Comparison of ENCODE assay signal across 22 cellular contexts in genomic region chr20:366719-367485, GRCh38. TPM values are rescaled to one million over a fixed set of nuclear protein-coding genes. Genes with fewer than 3 reads are reported as not detected.
DNase-seq lines count a peak whose midpoint lies in the region; ATAC-seq, FAIRE-seq and TF ChIP-seq lines count a peak whose summit lies in the region.
"Had no signal": no experiment of that assay in that cellular context is flagged by ENCODE, and none has a peak within 500 bp of the region (broad histone marks: within the 10 kb centered on the region; RNA-seq: fewer than 3 reads in every experiment).

No MANE protein-coding gene starts in this region.

- no peak for TF ChIP-seq RAD21 in K562 (CRISPR knock-in tag; conservative IDR thresholded peaks at IDR 0.05 in 1 of 2, IDR thresholded peaks at IDR 0.05 in 1 of 2)

- intact Hi-C loops in activated CD4-positive, alpha-beta T cell treated with anti-CD3 and anti-CD28 coated beads, Interleukin-2, amount 10 ng/mL, durations not matched to agents 24 days and 14 days (cut with micrococcal nuclease) = no loop called here
- intact Hi-C loops in K562 (cut with micrococcal nuclease) = no loop called here

- FAIRE-seq in K562 (lab: Jason Lieb, UNC) (no peak), urothelium cell line (lab: Jason Lieb, UNC) (no peak)
- FAIRE-seq: GM12878, HTR-8/SVneo had no signal

- H3K79me2 ChIP-seq in K562 (ENCODE audit: control insufficient read depth, insufficient read depth, low read length) (no peaks in the 10 kb centered on the region), parathyroid adenoma (no peaks in the 10 kb centered on the region)

- no peak overlapping the region for H3K4me3 ChIP-seq in K562
- H3K4me3 ChIP-seq in parathyroid adenoma (ENCODE audit: low read depth, low read length) = peak overlapping the region; percentile 42
- H3K4me3 ChIP-seq: BLaER1 treated with 17β-estradiol and CSF1 and Interleukin-3, amounts not matched to agents 10 nM and 100 nM; GM12878; MG63; SJCRH30; upper lobe of left lung had no signal

- H4K20me1 ChIP-seq in K562 (replicated peaks; ENCODE audit: control insufficient read depth, insufficient read depth, low read length) = no peaks in the 10 kb centered on the region
- H4K20me1 ChIP-seq: BLaER1 treated with 17β-estradiol and CSF1 and Interleukin-3, amounts not matched to agents 10 nM and 100 nM had no signal

- TF ChIP-seq CTCF in K562 (IDR thresholded peaks at IDR 0.05 in 2 of 3, conservative IDR thresholded peaks at IDR 0.05 in 1 of 3; ENCODE audit: insufficient read depth in 2 of 3, low read depth in 1 of 3, low read length in 3 of 3) (no peak), parathyroid adenoma (IDR thresholded peaks at IDR 0.05) (no peak)

- H3K27ac Mint-ChIP-seq in activated CD4-positive, alpha-beta T cell treated with anti-CD3 and anti-CD28 coated beads, Interleukin-2, amount 10 ng/mL, durations not matched to agents 24 days and 14 days = peak overlapping the region; percentile 29
- H3K27ac Mint-ChIP-seq: effector memory CD8-positive, alpha-beta T cell; immature natural killer cell had no signal

- in situ Hi-C loops in K562 (cut with MboI) = no loop called here

- no peaks in the 10 kb centered on the region for H3K9me3 Mint-ChIP-seq in activated CD4-positive, alpha-beta T cell treated with anti-CD3 and anti-CD28 coated beads, Interleukin-2, amount 10 ng/mL, durations not matched to agents 24 days and 14 days
- H3K9me3 Mint-ChIP-seq: effector memory CD8-positive, alpha-beta T cell; immature natural killer cell had no signal

- H3K27me3 ChIP-seq in K562 (ENCODE audit: control insufficient read depth in 2 of 2, insufficient read depth in 2 of 2, low read length in 2 of 2) (no peaks in the 10 kb centered on the region), parathyroid adenoma (ENCODE audit: control insufficient read depth, insufficient read depth, low read length) (no peaks in the 10 kb centered on the region)
- H3K27me3 ChIP-seq: BLaER1 treated with 17β-estradiol and CSF1 and Interleukin-3, amounts not matched to agents 10 nM and 100 nM; MG63; SJCRH30; upper lobe of left lung had no signal

- no peaks in the 10 kb centered on the region for H3K9me1 ChIP-seq in K562 (ENCODE audit: control insufficient read depth, insufficient read depth, low read length)

- CTCF ChIA-PET in K562 (lab: Yijun Ruan, JAX; ENCODE audit: low intra/inter-chr PET ratio) = interaction anchor here (0.6 kb wide), 1 partner anchor 8 kb away, joined by 5 read pairs; no protein-coding TSS in a partner anchor

- TF ChIP-seq POLR2A in K562 (conservative IDR thresholded peaks at IDR 0.05) = no peak

- H3K36me3 Mint-ChIP-seq in activated CD4-positive, alpha-beta T cell treated with anti-CD3 and anti-CD28 coated beads, Interleukin-2, amount 10 ng/mL, durations not matched to agents 24 days and 14 days (ENCODE audit: low read depth) = no peaks in the 10 kb centered on the region

- no peaks in the 10 kb centered on the region for H3K27me3 Mint-ChIP-seq in activated CD4-positive, alpha-beta T cell treated with anti-CD3 and anti-CD28 coated beads, Interleukin-2, amount 10 ng/mL, durations not matched to agents 24 days and 14 days

- DNase-seq in activated CD4-positive, alpha-beta T cell treated with anti-CD3 and anti-CD28 coated beads, Interleukin-2, amount 10 ng/mL, durations not matched to agents 24 days and 14 days = no peak
- DNase-seq in activated CD4-positive, alpha-beta T cell treated with anti-CD3 and anti-CD28 coated beads, Interleukin-2, amount 50 U/mL, for 48 hours = no peak
- peak; percentile 34 for DNase-seq in ELF-1 (ENCODE audit: low read depth, low spot score)
- DNase-seq in K562 (ENCODE audit: extremely low read depth in 1 of 4, low spot score in 3 of 4) = peak in 2 of 4 experiments; percentile 30 to 65
- no peak for DNase-seq in stimulated activated CD4-positive, alpha-beta T cell treated with anti-CD3 and anti-CD28 coated beads, Interleukin-4, amount 100 ng/mL, for 24 hours
- DNase-seq in urothelium cell line (ENCODE audit: low spot score) = no peak
- no peak for DNase-seq in NCI-H69 (lab: John Stamatoyannopoulos, UW)
- DNase-seq: activated CD4-positive, alpha-beta T cell treated with anti-CD3 and anti-CD28 coated beads for 1 hour; activated CD8-positive, alpha-beta memory T cell treated with anti-CD3 and anti-CD28 coated beads, Interleukin-2, amount 50 U/mL, for 48 hours; activated naive CD4-positive, alpha-beta T cell; effector memory CD8-positive, alpha-beta T cell; immature natural killer cell; MG63; NCI-H146; SJCRH30; T-helper 9 cell; upper lobe of left lung had no signal

- no TSS peak for BruUV-seq in K562 (replicated peaks; lab: Mats Ljungman, UMichigan)

- H3K9me3 ChIP-seq in K562 (replicated peaks; ENCODE audit: control insufficient read depth, insufficient read depth, low read depth, low read length) (no peaks in the 10 kb centered on the region), parathyroid adenoma (ENCODE audit: control insufficient read depth, low read length) (no peaks in the 10 kb centered on the region)
- H3K9me3 ChIP-seq: BLaER1 treated with 17β-estradiol and CSF1 and Interleukin-3, amounts not matched to agents 10 nM and 100 nM; MG63; SJCRH30; upper lobe of left lung had no signal

- peak; percentile 16 for ATAC-seq in K562
- ATAC-seq: effector memory CD8-positive, alpha-beta T cell; GM12878; sciatic nerve had no signal

- POLR2A ChIA-PET in K562 (lab: Yijun Ruan, JAX) = interaction anchor here (0.7 to 2.0 kb wide), 5 partner anchors 9 to 49 kb away, joined by 3 to 9 read pairs (median 3); partner anchors contain the start of gene TRIB3

- H3K4me1 ChIP-seq in K562 (replicated peaks in 1 of 2; ENCODE audit: control insufficient read depth in 2 of 2, insufficient read depth in 2 of 2, low read length in 2 of 2) = peaks cover 53 to 67% of the 10 kb centered on the region in 2 experiments
- peaks cover 22% of the 10 kb centered on the region for H3K4me1 ChIP-seq in parathyroid adenoma
- H3K4me1 ChIP-seq: SJCRH30 had no signal

- peaks cover 50% of the 10 kb centered on the region for H3K4me1 Mint-ChIP-seq in activated CD4-positive, alpha-beta T cell treated with anti-CD3 and anti-CD28 coated beads, Interleukin-2, amount 10 ng/mL, durations not matched to agents 24 days and 14 days
- H3K4me1 Mint-ChIP-seq: immature natural killer cell had no signal

- H2AFZ ChIP-seq in K562 (ENCODE audit: low read depth, low read length) = peak overlapping the region; percentile 60; the same call in 1 of the 2 replicates
- H2AFZ ChIP-seq in parathyroid adenoma = no peak overlapping the region

- no peak overlapping the region for H3K4me3 Mint-ChIP-seq in activated CD4-positive, alpha-beta T cell treated with anti-CD3 and anti-CD28 coated beads, Interleukin-2, amount 10 ng/mL, durations not matched to agents 24 days and 14 days
- H3K4me3 Mint-ChIP-seq: effector memory CD8-positive, alpha-beta T cell; immature natural killer cell had no signal

- 77% methylated on average over 12 of the region's 13 CpGs for WGBS in K562 (ENCODE audit: insufficient coverage, low coverage, missing lambda C conversion rate)

- no peak for TF ChIP-seq EP300 in K562 (IDR thresholded peaks at IDR 0.05; ENCODE audit: low read length)

- no peak overlapping the region for H3K4me2 ChIP-seq in K562 (ENCODE audit: insufficient read depth, low read length)
- H3K4me2 ChIP-seq in parathyroid adenoma (ENCODE audit: low read length) = peak overlapping the region; percentile 59

- H3K27ac ChIP-seq in K562 (ENCODE audit: extremely low read depth, low read depth, low read length) = peak overlapping the region; percentile 61; the same call in 2 of the 3 replicates
- H3K27ac ChIP-seq in parathyroid adenoma = peak overlapping the region; percentile 67
- H3K27ac ChIP-seq: SJCRH30, upper lobe of left lung had no signal

- H3K36me3 ChIP-seq in K562 (ENCODE audit: control insufficient read depth, insufficient read depth, low read length) (no peaks in the 10 kb centered on the region), parathyroid adenoma (ENCODE audit: control insufficient read depth, insufficient read depth, low read length) (no peaks in the 10 kb centered on the region)
- H3K36me3 ChIP-seq: BLaER1 treated with 17β-estradiol and CSF1 and Interleukin-3, amounts not matched to agents 10 nM and 100 nM; MG63; SJCRH30; upper lobe of left lung had no signal

- H3K9ac ChIP-seq in K562 (ENCODE audit: insufficient read depth in 1 of 2, low read depth in 2 of 2, low read length in 2 of 2) = peak overlapping the region; percentile 27 to 30; a peak in 2 of 4 replicates
- H3K9ac ChIP-seq in parathyroid adenoma = no peak overlapping the region
- H3K9ac ChIP-seq: BLaER1 treated with 17β-estradiol and CSF1 and Interleukin-3, amounts not matched to agents 10 nM and 100 nM had no signal

RNA-seq across cellular contexts. Expression of gene TRIB3, which starts 13.7 kb away (rescaled TPM):
- 39.3 and 41.1 TPM in 2 replicates for total RNA-seq in activated CD4-positive, alpha-beta T cell treated with anti-CD3 and anti-CD28 coated beads, Interleukin-2, amount 10 ng/mL, durations not matched to agents 24 days and 14 days
- total RNA-seq in K562 (2011; cell fraction: chromatin; rRNA removed; ENCODE audit: low replicate concordance) = 20.3 and 47.6 TPM in 2 replicates
- total RNA-seq in K562 (2011; cell fraction: nucleolus; rRNA removed) = 45.7 and 51.3 TPM in 2 replicates
- 38.2 and 39.5 TPM in 2 replicates for total RNA-seq in K562 (2011; cell fraction: nucleoplasm; rRNA removed)
- total RNA-seq in K562 (2014; rRNA removed) = 113 and 114 TPM in 2 replicates
- 43.5 and 47.4 TPM in 2 replicates for total RNA-seq in K562 (2014; rRNA removed; fragmentation: Illumina TruSeq; extraction: Trizol)
- total RNA-seq in K562 (2015; rRNA removed; fragmentation: Illumina TruSeq; extraction: Trizol) = 22.1 and 23.0 TPM in 2 replicates
- 102 and 110 TPM in 2 replicates for total RNA-seq in K562 (2021)
- 44.4 and 114 TPM in 2 replicates for polyA plus RNA-seq in K562 (2011; rRNA removed)
- polyA plus RNA-seq in K562 (2011; cell fraction: cytosol; rRNA removed) = 105 and 109 TPM in 2 replicates
- polyA plus RNA-seq in K562 (2011; cell fraction: nucleus; rRNA removed) = 42.6 and 66.5 TPM in 2 replicates
- polyA plus RNA-seq in K562 (2012) = 40.1 and 401 TPM in 2 replicates
- polyA plus RNA-seq in K562 (2014; fragmentation: Illumina TruSeq; extraction: Trizol) = 55.3 and 78.6 TPM in 2 replicates
- 10 to 100 TPM; 12.1 to 14.9 TPM for polyA plus RNA-seq in K562 (2014; fragmentation: Nextera tagmentation; extraction: Ambion mirVana)
- 78.8 and 80.6 TPM in 2 replicates for polyA plus RNA-seq in K562 (2014; rRNA removed)
- 33.3 and 53.8 TPM in 2 replicates for polyA minus RNA-seq in K562 (2011; rRNA and poly(A)+ RNA removed)
- polyA minus RNA-seq in K562 (2011; cell fraction: cytosol; rRNA and poly(A)+ RNA removed) = 37.2 and 88.9 TPM in 2 replicates
- 9.7 and 26.4 TPM in 2 replicates for polyA minus RNA-seq in K562 (2011; cell fraction: nucleus; rRNA and poly(A)+ RNA removed)

RNA-seq across cellular contexts. Expression of gene NRSN2, which starts 20.0 kb away (rescaled TPM):
- total RNA-seq in activated CD4-positive, alpha-beta T cell treated with anti-CD3 and anti-CD28 coated beads, Interleukin-2, amount 10 ng/mL, durations not matched to agents 24 days and 14 days = 5.1 and 7.0 TPM in 2 replicates
- total RNA-seq in K562 (2011; cell fraction: chromatin; rRNA removed; ENCODE audit: low replicate concordance) = 9.8 and 24.5 TPM in 2 replicates
- 24.9 and 37.9 TPM in 2 replicates for total RNA-seq in K562 (2011; cell fraction: nucleolus; rRNA removed)
- 34.2 and 46.5 TPM in 2 replicates for total RNA-seq in K562 (2011; cell fraction: nucleoplasm; rRNA removed)
- total RNA-seq in K562 (2014; rRNA removed) (11.1 and 21.5 TPM in 2 replicates), K562 (2014; rRNA removed; fragmentation: Illumina TruSeq; extraction: Trizol) (6.7 and 7.5 TPM in 2 replicates), K562 (2015; rRNA removed; fragmentation: Illumina TruSeq; extraction: Trizol) (7.8 and 9.6 TPM in 2 replicates), K562 (2021) (26.7 and 28.5 TPM in 2 replicates)
- polyA plus RNA-seq in K562 (2011; rRNA removed) (13.1 and 37.5 TPM in 2 replicates), K562 (2014; fragmentation: Illumina TruSeq; extraction: Trizol) (24.3 and 24.7 TPM in 2 replicates), K562 (2014; fragmentation: Nextera tagmentation; extraction: Ambion mirVana) (1 to 10 TPM; 7.9 to 8.3 TPM), K562 (2014; rRNA removed) (24.8 and 29.7 TPM in 2 replicates)
- 54.0 and 57.8 TPM in 2 replicates for polyA plus RNA-seq in K562 (2011; cell fraction: cytosol; rRNA removed)
- polyA plus RNA-seq in K562 (2011; cell fraction: nucleus; rRNA removed) = 24.4 and 24.6 TPM in 2 replicates
- polyA plus RNA-seq in K562 (2012) = 21.9 and 37.5 TPM in 2 replicates
- polyA minus RNA-seq in K562 (2011; rRNA and poly(A)+ RNA removed) = 8.2 and 13.0 TPM in 2 replicates
- 14.1 and 27.3 TPM in 2 replicates for polyA minus RNA-seq in K562 (2011; cell fraction: cytosol; rRNA and poly(A)+ RNA removed)
- polyA minus RNA-seq in K562 (2011; cell fraction: nucleus; rRNA and poly(A)+ RNA removed) = 5.0 and 5.7 TPM in 2 replicates

RNA-seq across cellular contexts. Expression of gene RBCK1, which starts 41.2 kb away (rescaled TPM):
- total RNA-seq in activated CD4-positive, alpha-beta T cell treated with anti-CD3 and anti-CD28 coated beads, Interleukin-2, amount 10 ng/mL, durations not matched to agents 24 days and 14 days = 128 and 135 TPM in 2 replicates
- 91.7 and 117 TPM in 2 replicates for total RNA-seq in K562 (2011; cell fraction: chromatin; rRNA removed; ENCODE audit: low replicate concordance)
- 53.4 and 61.7 TPM in 2 replicates for total RNA-seq in K562 (2011; cell fraction: nucleolus; rRNA removed)
- 62.0 and 75.0 TPM in 2 replicates for total RNA-seq in K562 (2011; cell fraction: nucleoplasm; rRNA removed)
- total RNA-seq in K562 (2014; rRNA removed) = 46.1 and 58.1 TPM in 2 replicates
- total RNA-seq in K562 (2014; rRNA removed; fragmentation: Illumina TruSeq; extraction: Trizol) = 18.4 and 22.1 TPM in 2 replicates
- total RNA-seq in K562 (2015; rRNA removed; fragmentation: Illumina TruSeq; extraction: Trizol) = 18.0 and 19.3 TPM in 2 replicates
- total RNA-seq in K562 (2021) = 51.7 and 54.2 TPM in 2 replicates
- polyA plus RNA-seq in K562 (2011; rRNA removed) = 37.6 and 58.2 TPM in 2 replicates
- 41.1 and 50.2 TPM in 2 replicates for polyA plus RNA-seq in K562 (2011; cell fraction: cytosol; rRNA removed)
- 71.7 and 92.4 TPM in 2 replicates for polyA plus RNA-seq in K562 (2011; cell fraction: nucleus; rRNA removed)
- 38.5 and 194 TPM in 2 replicates for polyA plus RNA-seq in K562 (2012)
- polyA plus RNA-seq in K562 (2014; fragmentation: Illumina TruSeq; extraction: Trizol) = 26.5 and 37.1 TPM in 2 replicates
- polyA plus RNA-seq in K562 (2014; fragmentation: Nextera tagmentation; extraction: Ambion mirVana) = 1 to 10 TPM; 5.9 to 8.3 TPM
- 52.7 and 59.3 TPM in 2 replicates for polyA plus RNA-seq in K562 (2014; rRNA removed)
- 16.0 and 22.1 TPM in 2 replicates for polyA minus RNA-seq in K562 (2011; rRNA and poly(A)+ RNA removed)
- 16.1 and 28.0 TPM in 2 replicates for polyA minus RNA-seq in K562 (2011; cell fraction: cytosol; rRNA and poly(A)+ RNA removed)
- 15.3 and 29.2 TPM in 2 replicates for polyA minus RNA-seq in K562 (2011; cell fraction: nucleus; rRNA and poly(A)+ RNA removed)

RNA-seq across cellular contexts. Expression of gene SOX12, which starts 41.5 kb away (rescaled TPM):
- 11.0 and 11.2 TPM in 2 replicates for total RNA-seq in activated CD4-positive, alpha-beta T cell treated with anti-CD3 and anti-CD28 coated beads, Interleukin-2, amount 10 ng/mL, durations not matched to agents 24 days and 14 days
- 5.5 and 9.5 TPM in 2 replicates for total RNA-seq in K562 (2011; cell fraction: chromatin; rRNA removed; ENCODE audit: low replicate concordance)
- 8.4 and 9.8 TPM in 2 replicates for total RNA-seq in K562 (2011; cell fraction: nucleolus; rRNA removed)
- 8.9 and 11.8 TPM in 2 replicates for total RNA-seq in K562 (2011; cell fraction: nucleoplasm; rRNA removed)
- 6.5 and 9.2 TPM in 2 replicates for total RNA-seq in K562 (2014; rRNA removed)
- 1.3 and 1.4 TPM in 2 replicates for total RNA-seq in K562 (2014; rRNA removed; fragmentation: Illumina TruSeq; extraction: Trizol)
- total RNA-seq in K562 (2015; rRNA removed; fragmentation: Illumina TruSeq; extraction: Trizol) = 2.6 and 2.8 TPM in 2 replicates
- total RNA-seq in K562 (2021) = 26.1 and 26.3 TPM in 2 replicates
- polyA plus RNA-seq in K562 (2011; rRNA removed) = 1.8 and 3.5 TPM in 2 replicates
- polyA plus RNA-seq in K562 (2011; cell fraction: cytosol; rRNA removed) = 2.4 and 2.8 TPM in 2 replicates
- 9.5 and 9.7 TPM in 2 replicates for polyA plus RNA-seq in K562 (2011; cell fraction: nucleus; rRNA removed)
- 13.7 and 13.9 TPM in 2 replicates for polyA plus RNA-seq in K562 (2012)
- 6.7 and 7.4 TPM in 2 replicates for polyA plus RNA-seq in K562 (2014; fragmentation: Illumina TruSeq; extraction: Trizol)
- polyA plus RNA-seq in K562 (2014; fragmentation: Nextera tagmentation; extraction: Ambion mirVana) = under 1 TPM; 0.42 to 0.48 TPM
- 6.7 and 9.6 TPM in 2 replicates for polyA plus RNA-seq in K562 (2014; rRNA removed)
- polyA minus RNA-seq in K562 (2011; rRNA and poly(A)+ RNA removed) = 2.0 and 2.9 TPM in 2 replicates
- 4.7 and 7.1 TPM in 2 replicates for polyA minus RNA-seq in K562 (2011; cell fraction: cytosol; rRNA and poly(A)+ RNA removed)
- polyA minus RNA-seq in K562 (2011; cell fraction: nucleus; rRNA and poly(A)+ RNA removed) = 2.7 and 5.2 TPM in 2 replicates
